ENCODE assay signal across 12 cellular contexts in the genomic region with DNA sequence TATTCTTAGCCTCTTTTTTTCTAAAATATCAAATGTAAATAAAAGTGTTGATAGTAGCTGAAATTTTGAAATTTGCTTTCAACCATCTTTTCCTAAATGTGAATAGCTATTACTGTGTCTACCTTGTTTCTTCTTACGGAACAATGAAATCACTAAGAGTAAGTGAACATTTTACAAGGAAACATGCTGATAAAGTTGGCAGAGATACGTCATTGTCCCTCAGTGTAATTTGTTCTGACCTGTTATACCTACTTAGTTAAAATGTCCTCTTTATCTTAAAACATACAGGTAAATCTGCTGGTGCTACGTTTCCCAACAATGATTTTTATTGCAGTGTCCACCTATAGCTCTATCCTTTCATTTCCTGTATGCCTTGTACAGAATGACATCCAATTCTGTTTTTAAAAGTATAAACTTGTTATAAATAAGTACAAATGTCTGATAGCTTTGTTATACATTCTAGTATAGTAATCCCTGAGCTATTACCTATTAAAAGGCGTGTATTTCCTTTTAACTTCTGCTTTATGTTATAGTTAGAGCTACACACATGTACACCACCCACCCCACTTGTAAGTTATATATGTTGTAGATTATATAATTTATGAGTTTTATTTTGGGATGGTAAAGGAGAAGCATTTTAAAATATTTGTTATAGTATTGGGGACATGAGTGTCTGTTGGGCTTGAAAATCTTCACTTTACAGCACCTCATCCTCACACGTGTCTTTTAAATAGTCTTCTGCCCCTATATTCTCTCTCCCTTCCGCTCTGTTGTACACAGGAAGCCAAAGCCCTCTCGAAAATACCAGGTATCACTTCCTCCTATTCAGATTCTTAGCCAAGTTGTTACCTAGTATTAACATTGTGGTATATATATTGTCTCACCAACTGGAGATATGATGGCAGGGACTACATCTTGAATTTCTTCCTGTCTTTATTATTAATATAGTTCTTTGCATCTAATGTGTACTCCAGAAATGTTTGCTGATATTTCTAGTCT. TPM values are rescaled to one million over a fixed set of nuclear protein-coding genes. Genes with fewer than 3 reads are reported as not detected.
A peak's percentile ranks its signal among the peaks of the same experiment; 100 is the strongest.
DNase-seq lines count a peak whose midpoint lies in the region; ATAC-seq lines count a peak whose summit lies in the region.
"Had no signal": no experiment of that assay in that cellular context is flagged by ENCODE, and none has a peak within 500 bp of the region (broad histone marks: within the 10 kb centered on the region; RNA-seq: fewer than 3 reads in every experiment).

No MANE protein-coding gene starts in this region.

- H3K27me3 ChIP-seq in GM23248 (replicated peaks; ENCODE audit: insufficient read depth), result no peaks in the 10 kb centered on the region
- H3K27me3 ChIP-seq: Peyer's patch had no signal

- peaks cover 54% of the 10 kb centered on the region for H4K20me1 ChIP-seq in GM23248 (ENCODE audit: insufficient read depth)

- peaks cover 75% of the 10 kb centered on the region for H3F3A ChIP-seq in GM23248 (ENCODE audit: insufficient read depth)

- no peak for DNase-seq in GM23248
- DNase-seq in memory B cell (ENCODE audit: low spot score in 2 of 2), result peak in 1 of 2 donors; percentile 47
- no peak for DNase-seq in NCI-H774 (lab: John Stamatoyannopoulos, UW)
- DNase-seq in kidney glomerular epithelial cell (lab: John Stamatoyannopoulos, UW), result no peak
- no peak for DNase-seq in AG20443 (ENCODE audit: low spot score)
- no peak for DNase-seq in NCI-H1436 treated with DMSO at 0.1 percent for 48 hours (lab: John Stamatoyannopoulos, UW)
- DNase-seq: foreskin melanocyte; KBM-7; stimulated activated CD4-positive, alpha-beta T cell treated with anti-CD3 and anti-CD28 coated beads, Interleukin-2, amount 100 ng/mL, for 24 hours had no signal

- H3K27ac ChIP-seq in GM23248, result peak overlapping the region; percentile 88; the same call in 1 of the 2 replicates
- H3K27ac ChIP-seq: Peyer's patch had no signal

- H3K27me3 Mint-ChIP-seq in memory B cell, result no peaks in the 10 kb centered on the region

- peaks cover 63% of the 10 kb centered on the region for H3K4me1 ChIP-seq in GM23248 (ENCODE audit: insufficient read depth)

- H3K4me3 Mint-ChIP-seq in memory B cell, result peak overlapping the region; percentile 13

- H3K9me3 Mint-ChIP-seq in memory B cell, result no peaks in the 10 kb centered on the region

- H3K4me3 ChIP-seq in GM23248, result no peak overlapping the region
- H3K4me3 ChIP-seq: Peyer's patch had no signal

- peak; percentile 100 for ATAC-seq in GM18909 (IDR thresholded peaks at IDR 0.05; ENCODE audit: poor library complexity, unreplicated experiment)
- ATAC-seq in HG03439 (IDR thresholded peaks at IDR 0.05; ENCODE audit: unreplicated experiment), result peak; percentile 96
- ATAC-seq in memory B cell (ENCODE audit: low read depth), result peak; percentile 99

- H3K9me3 ChIP-seq in GM23248 (ENCODE audit: low read depth), result no peaks in the 10 kb centered on the region
- H3K9me3 ChIP-seq: Peyer's patch had no signal

- peaks cover 4% of the 10 kb centered on the region for H3K36me3 Mint-ChIP-seq in memory B cell

- H3K27ac Mint-ChIP-seq in memory B cell, result peak overlapping the region; percentile 30

- H3K4me2 ChIP-seq in GM23248 (ENCODE audit: unreplicated experiment), result peak overlapping the region; percentile 15

- peaks cover 25% of the 10 kb centered on the region for H3K4me1 Mint-ChIP-seq in memory B cell

- no peaks in the 10 kb centered on the region for H3K9me2 ChIP-seq in GM23248 (ENCODE audit: insufficient read depth)

- peaks cover 100% of the 10 kb centered on the region for H3K79me2 ChIP-seq in GM23248 (ENCODE audit: insufficient read depth)

- H2AFZ ChIP-seq in GM23248, result no peak overlapping the region

- in situ Hi-C loops in GM23248 (cut with MboI), result no loop called here

- H3K9ac ChIP-seq in GM23248, result no peak overlapping the region

- 0 out of 2 replicates have a peak, but pooled peaks cover 4% of the 10 kb centered on the region for H3K36me3 ChIP-seq in GM23248 (ENCODE audit: low read depth)
- H3K36me3 ChIP-seq: Peyer's patch had no signal

- 89 to 93% methylated on average over 7 of the region's 7 CpGs for WGBS in GM23248 (ENCODE audit: low coverage in 1 of 2, low lambda C conversion rate in 2 of 2, missing lambda C conversion rate in 2 of 2), 2 experiments

RNA-seq across cellular contexts. Expression of a gene that starts 25.2 kb away (rescaled TPM):
- 686 and 727 TPM in 2 replicates for total RNA-seq in GM23248 (2014; rRNA removed; shearing (Covaris generic))
- polyA plus RNA-seq in GM23248 (2016; fragmentation: Nextera tagmentation; extraction: Ambion mirVana), result 176 and 185 TPM in 2 replicates
